In the genomic region with DNA sequence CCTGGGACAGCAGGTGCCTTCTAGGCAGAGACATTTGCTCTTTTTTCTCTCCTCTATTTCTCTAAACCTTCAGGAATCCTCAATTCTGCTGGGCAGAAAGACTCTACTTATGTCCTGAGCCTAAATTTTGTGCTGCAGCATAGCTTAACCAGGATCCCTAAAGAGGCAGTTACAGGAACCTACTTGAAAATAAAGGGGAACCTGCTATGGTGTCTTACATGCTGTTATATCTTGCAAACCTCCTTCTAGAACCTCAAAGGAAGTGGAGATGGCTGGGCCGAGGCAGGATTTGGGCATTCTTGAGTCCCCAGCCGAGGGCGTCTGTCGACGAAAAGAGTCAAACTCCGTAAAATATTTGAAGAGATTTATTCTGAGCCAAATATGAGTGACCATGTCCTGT, we compare ENCODE assay signal across 19 cellular contexts. TPM values are rescaled to one million over a fixed set of nuclear protein-coding genes. Genes with fewer than 3 reads are reported as not detected.
"Had no signal": no experiment of that assay in that cellular context is flagged by ENCODE, and none has a peak within 500 bp of the region (broad histone marks: within the 10 kb centered on the region; RNA-seq: fewer than 3 reads in every experiment).

No MANE protein-coding gene starts in this region.

- H3K4me3 Mint-ChIP-seq: activated CD4-positive, alpha-beta memory T cell treated with anti-CD3 and anti-CD28 coated beads for 36 hours; activated naive CD8-positive, alpha-beta T cell; natural killer cell treated with Interleukin-12 subunit alpha and Interleukin-12 subunit beta and Interleukin-15 and Interleukin-18, amount 100 ng/mL, for 72 hours had no signal

- H3K4me1 ChIP-seq: gastrocnemius medialis, uterus had no signal

- H3K27me3 ChIP-seq: gastrocnemius medialis, stomach, uterus had no signal

- DNase-seq: activated CD4-positive, alpha-beta memory T cell treated with anti-CD3 and anti-CD28 coated beads for 36 hours; activated gamma-delta T cell; activated T-cell treated with anti-CD3 and anti-CD28 coated beads, Interleukin-2, amount 50 U/mL, for 48 hours; aorta; effector CD4-positive, alpha-beta T cell; gastrocnemius medialis; islet precursor cell; mesenchymal stem cell; stomach; uterus had no signal

- H3K36me3 ChIP-seq: gastrocnemius medialis, stomach, thoracic aorta, uterus had no signal

- H3K36me3 Mint-ChIP-seq: activated CD4-positive, alpha-beta memory T cell treated with anti-CD3 and anti-CD28 coated beads for 36 hours; natural killer cell treated with Interleukin-12 subunit alpha and Interleukin-12 subunit beta and Interleukin-15 and Interleukin-18, amount 100 ng/mL, for 72 hours had no signal

- H3K9me3 Mint-ChIP-seq: activated CD4-positive, alpha-beta memory T cell treated with anti-CD3 and anti-CD28 coated beads for 36 hours; natural killer cell treated with Interleukin-12 subunit alpha and Interleukin-12 subunit beta and Interleukin-15 and Interleukin-18, amount 100 ng/mL, for 72 hours had no signal

- H3K4me3 ChIP-seq: gastrocnemius medialis, skin epidermis, stomach, thoracic aorta, uterus had no signal

- H3K27ac ChIP-seq: gastrocnemius medialis, stomach, thoracic aorta, uterus, VCaP had no signal

- H3K27ac Mint-ChIP-seq: activated CD4-positive, alpha-beta memory T cell treated with anti-CD3 and anti-CD28 coated beads for 36 hours; activated naive CD8-positive, alpha-beta T cell; natural killer cell treated with Interleukin-12 subunit alpha and Interleukin-12 subunit beta and Interleukin-15 and Interleukin-18, amount 100 ng/mL, for 72 hours had no signal

- H3K9me3 ChIP-seq: gastrocnemius medialis, stomach, thoracic aorta, uterus had no signal

- H3K27me3 Mint-ChIP-seq: activated CD4-positive, alpha-beta memory T cell treated with anti-CD3 and anti-CD28 coated beads for 36 hours; activated naive CD8-positive, alpha-beta T cell had no signal

RNA-seq across cellular contexts. Expression of a gene that starts 41.1 kb away (rescaled TPM):
- total RNA-seq: activated CD4-positive, alpha-beta memory T cell treated with anti-CD3 and anti-CD28 coated beads for 36 hours; aorta; bronchial epithelial cell; endothelial cell of umbilical vein; gastrocnemius medialis; left lobe of liver; osteoblast; stomach; thoracic aorta; uterus had no signal
- polyA plus RNA-seq: aorta, endothelial cell of umbilical vein, stomach had no signal
